17 cellular contexts compared by ENCODE assay signal in genomic region chr22:17811119-17811518, GRCh38. TPM values are rescaled to one million over a fixed set of nuclear protein-coding genes. Genes with fewer than 3 reads are reported as not detected.
DNase-seq lines count a peak whose midpoint lies in the region; ATAC-seq and TF ChIP-seq lines count a peak whose summit lies in the region.
"Had no signal": no experiment of that assay in that cellular context is flagged by ENCODE, and none has a peak within 500 bp of the region (broad histone marks: within the 10 kb centered on the region; RNA-seq: fewer than 3 reads in every experiment).

No MANE protein-coding gene starts in this region.

- intact Hi-C loops in left ventricle myocardium superior (cut with micrococcal nuclease) = no loop called here
- intact Hi-C loops in Right ventricle myocardium superior (cut with DNase I) = no loop called here
- intact Hi-C loops in mucosa of descending colon (cut with DNase I, micrococcal nuclease) = no loop called here

- peaks cover 8% of the 10 kb centered on the region for H3K4me1 ChIP-seq in mucosa of descending colon (ENCODE audit: low read depth)

- peaks cover 22% of the 10 kb centered on the region for H3K36me3 ChIP-seq in mucosa of descending colon (ENCODE audit: low read depth)
- H3K36me3 ChIP-seq: SJCRH30 had no signal

- no peaks in the 10 kb centered on the region for H3K27me3 Mint-ChIP-seq in progenitor cell of endocrine pancreas
- no peaks in the 10 kb centered on the region for H3K27me3 Mint-ChIP-seq in activated T-cell treated with anti-CD3 and anti-CD28 coated beads, Interleukin-2, amount 50 U/mL, for 24 hours

- peaks cover 4% of the 10 kb centered on the region for H3K4me1 Mint-ChIP-seq in progenitor cell of endocrine pancreas (ENCODE audit: low read depth)
- H3K4me1 Mint-ChIP-seq in activated T-cell treated with anti-CD3 and anti-CD28 coated beads, Interleukin-2, amount 50 U/mL, for 24 hours (ENCODE audit: low read depth) = no peaks in the 10 kb centered on the region

- peak; percentile 24 for DNase-seq in left ventricle myocardium superior
- DNase-seq in Right ventricle myocardium superior = no peak
- no peak for DNase-seq in mucosa of descending colon
- no peak for DNase-seq in progenitor cell of endocrine pancreas (ENCODE audit: low spot score, unreplicated experiment)
- DNase-seq in activated T-cell treated with anti-CD3 and anti-CD28 coated beads, Interleukin-2, amount 50 U/mL, for 24 hours = no peak
- DNase-seq in T-helper 2 cell = no peak
- no peak for DNase-seq in NCI-H2196 (lab: John Stamatoyannopoulos, UW; ENCODE audit: unreplicated experiment)
- DNase-seq: KBM-7, MV-4-11, NCI-H1105, NCI-H1436 treated with DMSO at 0.1 percent for 48 hours, NCI-H187 treated with DMSO at 0.1 percent for 48 hours, NCI-H2171 treated with DMSO at 0.1 percent for 48 hours, NCI-H524, NCI-H748 treated with DMSO at 0.1 percent for 48 hours, PC-3, SJCRH30 had no signal

- H3K9me3 ChIP-seq in mucosa of descending colon = no peaks in the 10 kb centered on the region
- H3K9me3 ChIP-seq: SJCRH30 had no signal

- no peak overlapping the region for H3K4me3 ChIP-seq in mucosa of descending colon
- H3K4me3 ChIP-seq: SJCRH30 had no signal

- TF ChIP-seq CTCF in mucosa of descending colon (IDR thresholded peaks at IDR 0.05) (no peak), progenitor cell of endocrine pancreas (IDR thresholded peaks at IDR 0.05; ENCODE audit: unreplicated experiment) (no peak)

- H3K9me3 Mint-ChIP-seq in progenitor cell of endocrine pancreas (ENCODE audit: low read depth) = no peaks in the 10 kb centered on the region
- H3K9me3 Mint-ChIP-seq in activated T-cell treated with anti-CD3 and anti-CD28 coated beads, Interleukin-2, amount 50 U/mL, for 24 hours = no peaks in the 10 kb centered on the region

- ATAC-seq in left ventricle myocardium superior (no peak), Right ventricle myocardium superior (ENCODE audit: poor library complexity) (no peak), mucosa of descending colon (peak; percentile 57)
- ATAC-seq: PC-3 had no signal

- peaks cover 5% of the 10 kb centered on the region for H3K36me3 Mint-ChIP-seq in progenitor cell of endocrine pancreas (ENCODE audit: insufficient read depth)
- peaks cover 75% of the 10 kb centered on the region for H3K36me3 Mint-ChIP-seq in activated T-cell treated with anti-CD3 and anti-CD28 coated beads, Interleukin-2, amount 50 U/mL, for 24 hours (ENCODE audit: low read depth)

- H3K27ac Mint-ChIP-seq in progenitor cell of endocrine pancreas = peak overlapping the region; percentile 31
- no peak overlapping the region for H3K27ac Mint-ChIP-seq in activated T-cell treated with anti-CD3 and anti-CD28 coated beads, Interleukin-2, amount 50 U/mL, for 24 hours

- H3K4me3 Mint-ChIP-seq in progenitor cell of endocrine pancreas (ENCODE audit: low read depth) = no peak overlapping the region
- H3K4me3 Mint-ChIP-seq in activated T-cell treated with anti-CD3 and anti-CD28 coated beads, Interleukin-2, amount 50 U/mL, for 24 hours = no peak overlapping the region

RNA-seq across cellular contexts. Expression of gene BID, which starts 36.9 kb away (rescaled TPM):
- total RNA-seq in left ventricle myocardium superior (25.4 TPM), Right ventricle myocardium superior (20.0 TPM), mucosa of descending colon (10 to 100 TPM; 17.9 to 35.0 (median 21.8) TPM), progenitor cell of endocrine pancreas (22.8 and 24.6 TPM in 2 replicates)
